Comparison of ENCODE assay signal across 8 cellular contexts in genomic region chr1:68321084-68321685, GRCh38.
A peak's percentile ranks its signal among the peaks of the same experiment; 100 is the strongest.
DNase-seq lines count a peak whose midpoint lies in the region; ATAC-seq and TF ChIP-seq lines count a peak whose summit lies in the region.

No MANE protein-coding gene starts in this region.

- H3K9me3 Mint-ChIP-seq in activated T-helper 17 cell treated with anti-CD3 and anti-CD28 coated beads, Interleukin-2, amount 50 U/mL, for 72 hours = no peaks in the 10 kb centered on the region

- H3K27me3 Mint-ChIP-seq in activated T-helper 17 cell treated with anti-CD3 and anti-CD28 coated beads, Interleukin-2, amount 50 U/mL, for 72 hours = peaks cover 4% of the 10 kb centered on the region

- peak; percentile 68 for TF ChIP-seq CTCF in coronary artery (IDR thresholded peaks at IDR 0.05)

- DNase-seq in DMS153 treated with DMSO at 0.1 percent for 48 hours (lab: John Stamatoyannopoulos, UW; ENCODE audit: unreplicated experiment) (peak; percentile 24), NCI-H2227 (lab: John Stamatoyannopoulos, UW; ENCODE audit: unreplicated experiment) (peak; percentile 58), coronary artery (ENCODE audit: low spot score) (peak; percentile 78), medulla oblongata (ENCODE audit: extremely low spot score) (peak; percentile 60), DMS 273 (lab: John Stamatoyannopoulos, UW; ENCODE audit: unreplicated experiment) (no peak)
- DNase-seq in activated CD4-positive, alpha-beta T cell treated with anti-CD3 and anti-CD28 coated beads for 1 hour = no peak

- no peak overlapping the region for H3K27ac Mint-ChIP-seq in activated T-helper 17 cell treated with anti-CD3 and anti-CD28 coated beads, Interleukin-2, amount 50 U/mL, for 72 hours

- H3K4me3 Mint-ChIP-seq in activated T-helper 17 cell treated with anti-CD3 and anti-CD28 coated beads, Interleukin-2, amount 50 U/mL, for 72 hours = no peak overlapping the region

- H3K36me3 Mint-ChIP-seq in activated T-helper 17 cell treated with anti-CD3 and anti-CD28 coated beads, Interleukin-2, amount 50 U/mL, for 72 hours (ENCODE audit: low read depth) = no peaks in the 10 kb centered on the region

- no peak overlapping the region for H3K4me3 ChIP-seq in coronary artery

- no peak for ATAC-seq in activated T-helper 17 cell treated with anti-CD3 and anti-CD28 coated beads, Interleukin-2, amount 50 U/mL, for 72 hours (replicated peaks)
- no peak for ATAC-seq in GM21576 (IDR thresholded peaks at IDR 0.05; ENCODE audit: unreplicated experiment)

- H3K4me1 Mint-ChIP-seq in activated T-helper 17 cell treated with anti-CD3 and anti-CD28 coated beads, Interleukin-2, amount 50 U/mL, for 72 hours = no peaks in the 10 kb centered on the region

- no peak overlapping the region for H3K27ac ChIP-seq in coronary artery

Comparison
In these comparisons a context has a peak if more than half of its experiments do, and no peak if none do; other contexts are left out.
1. DNase-seq: peak in DMS153 treated with DMSO at 0.1 percent for 48 hours (single experiment), NCI-H2227 (single experiment), coronary artery (single experiment) and medulla oblongata (single experiment); none in activated CD4-positive, alpha-beta T cell treated with anti-CD3 and anti-CD28 coated beads for 1 hour (single experiment) and DMS 273 (single experiment).